19 cellular contexts compared by ENCODE assay signal in the genomic region with DNA sequence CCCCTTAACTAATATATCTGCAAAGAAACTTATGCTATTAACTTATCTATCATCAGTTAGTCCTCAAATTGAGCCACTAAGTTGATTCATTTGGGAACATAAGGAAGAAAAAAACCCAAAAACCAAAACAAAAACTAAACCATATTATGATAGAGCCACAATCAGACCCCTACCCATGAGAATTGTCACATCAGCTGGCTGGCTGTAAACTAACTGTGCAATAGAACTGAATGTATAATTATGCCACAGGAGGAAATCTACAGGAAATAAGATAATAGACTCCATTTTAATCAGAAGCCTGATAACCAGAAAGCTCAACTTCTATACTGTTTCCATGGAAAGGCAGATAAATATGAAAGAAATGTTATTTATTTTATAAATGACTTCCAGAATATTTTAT.
"Had no signal": no experiment of that assay in that cellular context is flagged by ENCODE, and none has a peak within 500 bp of the region (broad histone marks: within the 10 kb centered on the region; RNA-seq: fewer than 3 reads in every experiment).

No MANE protein-coding gene starts in this region.

- H3K27me3 ChIP-seq: ovary, tibial nerve, uterus had no signal

- H3K9me3 ChIP-seq: ovary, tibial nerve had no signal

- H3K36me3 ChIP-seq: ovary, uterus had no signal

- H3K36me3 Mint-ChIP-seq: immature natural killer cell had no signal

- H3K27ac Mint-ChIP-seq: activated CD8-positive, alpha-beta memory T cell treated with anti-CD3 and anti-CD28 coated beads, Interleukin-2, amount 10 ng/mL, durations not matched to agents 7 days and 5 days; activated naive CD4-positive, alpha-beta T cell treated with anti-CD3 and anti-CD28 coated beads, Interleukin-2, amount 50 U/mL, for 72 hours; immature natural killer cell; stimulated activated effector memory CD8-positive, alpha-beta T cell treated with anti-CD3 and anti-CD28 coated beads, Interleukin-12 subunit alpha, Interleukin-12 subunit beta, amount 100 ng/mL, for 72 hours; T-helper 2 cell treated with Interferon-gamma antibody and Interleukin-4, amounts not matched to agents 5 μg/mL and 100 μg/mL, for 36 hours had no signal

- DNase-seq: activated CD4-positive, alpha-beta T cell treated with anti-CD3 and anti-CD28 coated beads for 1 hour; activated CD4-positive, alpha-beta T cell treated with anti-CD3 and anti-CD28 coated beads, Interleukin-2, amount 50 U/mL, for 48 hours; activated CD8-positive, alpha-beta memory T cell treated with anti-CD3 and anti-CD28 coated beads, Interleukin-2, amount 10 ng/mL, durations not matched to agents 7 days and 5 days; activated gamma-delta T cell; activated T-cell treated with anti-CD3 and anti-CD28 coated beads, Interleukin-2, amount 50 U/mL, for 4 hours; caudate nucleus; effector CD4-positive, alpha-beta T cell; foreskin melanocyte; immature natural killer cell; stimulated activated CD4-positive, alpha-beta T cell treated with anti-CD3 and anti-CD28 coated beads, Interleukin-12 subunit alpha, Interleukin-12 subunit beta, amount 100 ng/mL, for 4 hours; stimulated activated CD4-positive, alpha-beta T cell treated with anti-CD3 and anti-CD28 coated beads, Interleukin-2, amount 100 ng/mL, for 24 hours; uterus had no signal

- H3K9me3 Mint-ChIP-seq: activated naive CD4-positive, alpha-beta T cell treated with anti-CD3 and anti-CD28 coated beads, Interleukin-2, amount 50 U/mL, for 72 hours; activated T-cell treated with anti-CD3 and anti-CD28 coated beads, Interleukin-2, amount 50 U/mL, for 4 hours; immature natural killer cell; neural crest cell; stimulated activated effector memory CD8-positive, alpha-beta T cell treated with anti-CD3 and anti-CD28 coated beads, Interleukin-12 subunit alpha, Interleukin-12 subunit beta, amount 100 ng/mL, for 72 hours; T-helper 2 cell treated with Interferon-gamma antibody and Interleukin-4, amounts not matched to agents 5 μg/mL and 100 μg/mL, for 36 hours had no signal

- H3K4me3 Mint-ChIP-seq: activated CD8-positive, alpha-beta memory T cell treated with anti-CD3 and anti-CD28 coated beads, Interleukin-2, amount 10 ng/mL, durations not matched to agents 7 days and 5 days; activated T-cell treated with anti-CD3 and anti-CD28 coated beads, Interleukin-2, amount 50 U/mL, for 4 hours; immature natural killer cell; neural crest cell; stimulated activated effector memory CD8-positive, alpha-beta T cell treated with anti-CD3 and anti-CD28 coated beads, Interleukin-12 subunit alpha, Interleukin-12 subunit beta, amount 100 ng/mL, for 72 hours; T-helper 2 cell treated with Interferon-gamma antibody and Interleukin-4, amounts not matched to agents 5 μg/mL and 100 μg/mL, for 36 hours had no signal

- H3K4me3 ChIP-seq: lung, ovary, tibial nerve, uterus had no signal

- ATAC-seq: activated CD8-positive, alpha-beta memory T cell treated with anti-CD3 and anti-CD28 coated beads, Interleukin-2, amount 10 ng/mL, durations not matched to agents 7 days and 5 days had no signal
